In the genomic region with DNA sequence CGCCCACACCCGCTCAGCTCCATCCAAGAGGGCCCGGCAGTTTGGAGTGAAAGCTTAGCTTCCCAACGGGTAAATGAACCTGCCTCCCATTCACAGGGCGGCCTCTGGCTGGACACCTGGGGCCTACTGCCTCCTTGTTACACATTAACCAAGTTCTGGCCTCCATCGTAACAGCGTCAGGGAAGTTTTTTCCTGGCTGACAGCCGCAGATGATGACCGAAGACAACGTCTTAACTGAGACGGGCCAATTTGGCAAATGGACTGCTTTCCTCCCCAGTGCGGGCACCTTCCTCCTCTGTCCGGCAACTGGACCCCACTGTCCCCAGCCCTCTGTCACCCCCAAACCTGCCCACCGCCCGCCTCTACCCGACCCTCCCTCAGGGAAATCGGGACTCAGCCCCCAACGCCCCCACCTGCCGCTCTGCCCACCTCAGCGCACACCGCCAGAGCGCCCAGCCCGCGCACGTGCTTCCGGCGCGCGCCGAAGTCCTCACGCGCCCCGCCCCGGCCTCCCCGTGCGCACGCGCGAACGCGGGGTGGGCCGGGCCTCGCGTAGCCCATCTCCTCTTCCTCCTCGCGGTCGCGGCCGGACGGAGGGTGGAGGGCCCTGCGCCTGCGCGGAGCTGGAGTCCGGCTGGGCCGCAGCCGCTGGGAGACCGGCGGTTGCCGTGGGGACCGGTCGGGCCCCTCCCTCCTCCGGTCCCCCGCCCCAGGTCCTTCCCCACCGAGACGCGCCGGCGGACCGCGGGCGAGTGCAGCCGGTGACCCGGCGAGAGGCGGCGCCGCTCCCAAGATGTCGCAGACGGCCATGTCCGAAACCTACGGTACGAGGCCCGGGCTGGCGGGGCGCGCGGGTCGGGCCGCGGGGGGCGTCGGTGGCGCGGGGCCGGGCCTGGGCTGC, we compare ENCODE assay signal across 1 cellular context.
A peak's percentile ranks its signal among the peaks of the same experiment; 100 is the strongest.
TF ChIP-seq lines count a peak whose summit lies in the region.

A gene with protein sequence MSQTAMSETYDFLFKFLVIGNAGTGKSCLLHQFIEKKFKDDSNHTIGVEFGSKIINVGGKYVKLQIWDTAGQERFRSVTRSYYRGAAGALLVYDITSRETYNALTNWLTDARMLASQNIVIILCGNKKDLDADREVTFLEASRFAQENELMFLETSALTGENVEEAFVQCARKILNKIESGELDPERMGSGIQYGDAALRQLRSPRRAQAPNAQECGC (plus strand): TSS at position 565 of the 901 bp plus-strand sequence. CDS start 229 bp downstream, at position 794.

TF ChIP-seq in K562, 482 proteins besides CTCF, POLR2A, EP300 and RAD21 (continued from another document and continues in another):
- TF ChIP-seq, protein P1, sequence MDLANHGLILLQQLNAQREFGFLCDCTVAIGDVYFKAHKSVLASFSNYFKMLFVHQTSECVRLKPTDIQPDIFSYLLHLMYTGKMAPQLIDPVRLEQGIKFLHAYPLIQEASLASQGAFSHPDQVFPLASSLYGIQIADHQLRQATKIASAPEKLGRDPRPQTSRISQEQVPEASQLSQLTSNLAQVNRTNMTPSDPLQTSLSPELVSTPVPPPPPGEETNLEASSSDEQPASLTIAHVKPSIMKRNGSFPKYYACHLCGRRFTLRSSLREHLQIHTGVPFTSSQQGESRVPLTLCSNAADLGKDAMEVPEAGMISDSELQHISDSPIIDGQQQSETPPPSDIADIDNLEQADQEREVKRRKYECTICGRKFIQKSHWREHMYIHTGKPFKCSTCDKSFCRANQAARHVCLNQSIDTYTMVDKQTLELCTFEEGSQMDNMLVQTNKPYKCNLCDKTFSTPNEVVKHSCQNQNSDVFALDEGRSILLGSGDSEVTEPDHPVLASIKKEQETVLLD (IDR thresholded peaks at IDR 0.05), result peak; percentile 69; the same call in 1 of the 2 replicates
- TF ChIP-seq NFRKB (IDR thresholded peaks at IDR 0.05; ENCODE audit: low read depth) (no peak), HEY1 (CRISPR knock-in tag; IDR thresholded peaks at IDR 0.05; ENCODE audit: borderline replicate concordance) (no peak), SREBF1 (IDR thresholded peaks at IDR 0.05; ENCODE audit: borderline replicate concordance, low read depth, low read length) (no peak), ZKSCAN1 (IDR thresholded peaks at IDR 0.05; ENCODE audit: low read depth, low read length) (no peak), CTBP1 (IDR thresholded peaks at IDR 0.05; ENCODE audit: borderline replicate concordance) (peak; percentile 86), RBM34 (IDR thresholded peaks at IDR 0.05; ENCODE audit: borderline replicate concordance, insufficient read depth, low read length) (no peak), HDAC2 (IDR thresholded peaks at IDR 0.05) (peak; percentile 57; the same call in 1 of the 2 replicates), XRCC5 (IDR thresholded peaks at IDR 0.05; ENCODE audit: low read depth, low read length) (no peak), ZNF699 (CRISPR knock-in tag; IDR thresholded peaks at IDR 0.05; ENCODE audit: insufficient replicate concordance) (no peak), TOE1 (IDR thresholded peaks at IDR 0.05; ENCODE audit: borderline replicate concordance) (peak; percentile 53; the same call in 1 of the 2 replicates), TOE1 (CRISPR knock-in tag; IDR thresholded peaks at IDR 0.05; ENCODE audit: borderline replicate concordance, low read depth) (no peak), CSDE1 (IDR thresholded peaks at IDR 0.05) (peak in 1 of 2 experiments; percentile 61; a peak in 1 of 4 replicates), SRSF3 (IDR thresholded peaks at IDR 0.05; ENCODE audit: insufficient read depth, low read length) (no peak), GABPB2 (CRISPR knock-in tag; conservative IDR thresholded peaks at IDR 0.05) (no peak), ZSCAN32 (CRISPR knock-in tag; IDR thresholded peaks at IDR 0.05) (no peak), MTA1 (IDR thresholded peaks at IDR 0.05; ENCODE audit: borderline replicate concordance) (no peak), ZFX (CRISPR knock-in tag; IDR thresholded peaks at IDR 0.05) (peak; percentile 86), POLR2G (IDR thresholded peaks at IDR 0.05; ENCODE audit: low read depth, low read length) (peak; percentile 95), PHB2 (IDR thresholded peaks at IDR 0.05; ENCODE audit: low read depth) (no peak), STAG1 (CRISPR knock-in tag; IDR thresholded peaks at IDR 0.05; ENCODE audit: borderline replicate concordance) (peak; percentile 36; the same call in 1 of the 2 replicates), PHF20 (IDR thresholded peaks at IDR 0.05; ENCODE audit: partially characterized antibody) (peak; percentile 95), ESRRB (CRISPR knock-in tag; IDR thresholded peaks at IDR 0.05; ENCODE audit: borderline replicate concordance) (no peak), ZNF282 (CRISPR knock-in tag; IDR thresholded peaks at IDR 0.05) (peak; percentile 85; the same call in 1 of the 2 replicates), NBN (IDR thresholded peaks at IDR 0.05; ENCODE audit: low read depth) (no peak), ZNF551 (CRISPR knock-in tag; IDR thresholded peaks at IDR 0.05) (no peak), STAT5B (CRISPR knock-in tag; IDR thresholded peaks at IDR 0.05) (no peak), PRMT5 (CRISPR knock-in tag; IDR thresholded peaks at IDR 0.05) (no peak), SIRT6 (IDR thresholded peaks at IDR 0.05; ENCODE audit: low read depth, low read length) (no peak), MBD2 (IDR thresholded peaks at IDR 0.05; ENCODE audit: borderline replicate concordance, low read depth) (peak; percentile 41; the same call in 1 of the 2 replicates), KLF1 (tag; IDR thresholded peaks at IDR 0.05) (peak; percentile 38; the same call in 1 of the 2 replicates), PPARD (CRISPR knock-in tag; IDR thresholded peaks at IDR 0.05) (no peak), SMAD2 (IDR thresholded peaks at IDR 0.05; ENCODE audit: low read depth, low read length) (no peak)
- TF ChIP-seq, protein P2, sequence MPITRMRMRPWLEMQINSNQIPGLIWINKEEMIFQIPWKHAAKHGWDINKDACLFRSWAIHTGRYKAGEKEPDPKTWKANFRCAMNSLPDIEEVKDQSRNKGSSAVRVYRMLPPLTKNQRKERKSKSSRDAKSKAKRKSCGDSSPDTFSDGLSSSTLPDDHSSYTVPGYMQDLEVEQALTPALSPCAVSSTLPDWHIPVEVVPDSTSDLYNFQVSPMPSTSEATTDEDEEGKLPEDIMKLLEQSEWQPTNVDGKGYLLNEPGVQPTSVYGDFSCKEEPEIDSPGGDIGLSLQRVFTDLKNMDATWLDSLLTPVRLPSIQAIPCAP (CRISPR knock-in tag; IDR thresholded peaks at IDR 0.05; ENCODE audit: borderline replicate concordance), result no peak
- TF ChIP-seq, protein P3, sequence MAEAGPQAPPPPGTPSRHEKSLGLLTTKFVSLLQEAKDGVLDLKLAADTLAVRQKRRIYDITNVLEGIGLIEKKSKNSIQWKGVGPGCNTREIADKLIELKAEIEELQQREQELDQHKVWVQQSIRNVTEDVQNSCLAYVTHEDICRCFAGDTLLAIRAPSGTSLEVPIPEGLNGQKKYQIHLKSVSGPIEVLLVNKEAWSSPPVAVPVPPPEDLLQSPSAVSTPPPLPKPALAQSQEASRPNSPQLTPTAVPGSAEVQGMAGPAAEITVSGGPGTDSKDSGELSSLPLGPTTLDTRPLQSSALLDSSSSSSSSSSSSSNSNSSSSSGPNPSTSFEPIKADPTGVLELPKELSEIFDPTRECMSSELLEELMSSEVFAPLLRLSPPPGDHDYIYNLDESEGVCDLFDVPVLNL (CRISPR knock-in tag; IDR thresholded peaks at IDR 0.05; ENCODE audit: low read depth), result no peak
- TF ChIP-seq, protein P4, sequence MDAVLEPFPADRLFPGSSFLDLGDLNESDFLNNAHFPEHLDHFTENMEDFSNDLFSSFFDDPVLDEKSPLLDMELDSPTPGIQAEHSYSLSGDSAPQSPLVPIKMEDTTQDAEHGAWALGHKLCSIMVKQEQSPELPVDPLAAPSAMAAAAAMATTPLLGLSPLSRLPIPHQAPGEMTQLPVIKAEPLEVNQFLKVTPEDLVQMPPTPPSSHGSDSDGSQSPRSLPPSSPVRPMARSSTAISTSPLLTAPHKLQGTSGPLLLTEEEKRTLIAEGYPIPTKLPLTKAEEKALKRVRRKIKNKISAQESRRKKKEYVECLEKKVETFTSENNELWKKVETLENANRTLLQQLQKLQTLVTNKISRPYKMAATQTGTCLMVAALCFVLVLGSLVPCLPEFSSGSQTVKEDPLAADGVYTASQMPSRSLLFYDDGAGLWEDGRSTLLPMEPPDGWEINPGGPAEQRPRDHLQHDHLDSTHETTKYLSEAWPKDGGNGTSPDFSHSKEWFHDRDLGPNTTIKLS (IDR thresholded peaks at IDR 0.05; ENCODE audit: borderline replicate concordance, low read depth), result peak; percentile 77
- TF ChIP-seq, protein P5, sequence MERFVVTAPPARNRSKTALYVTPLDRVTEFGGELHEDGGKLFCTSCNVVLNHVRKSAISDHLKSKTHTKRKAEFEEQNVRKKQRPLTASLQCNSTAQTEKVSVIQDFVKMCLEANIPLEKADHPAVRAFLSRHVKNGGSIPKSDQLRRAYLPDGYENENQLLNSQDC (CRISPR knock-in tag; IDR thresholded peaks at IDR 0.05), result no peak
- TF ChIP-seq, protein P6, sequence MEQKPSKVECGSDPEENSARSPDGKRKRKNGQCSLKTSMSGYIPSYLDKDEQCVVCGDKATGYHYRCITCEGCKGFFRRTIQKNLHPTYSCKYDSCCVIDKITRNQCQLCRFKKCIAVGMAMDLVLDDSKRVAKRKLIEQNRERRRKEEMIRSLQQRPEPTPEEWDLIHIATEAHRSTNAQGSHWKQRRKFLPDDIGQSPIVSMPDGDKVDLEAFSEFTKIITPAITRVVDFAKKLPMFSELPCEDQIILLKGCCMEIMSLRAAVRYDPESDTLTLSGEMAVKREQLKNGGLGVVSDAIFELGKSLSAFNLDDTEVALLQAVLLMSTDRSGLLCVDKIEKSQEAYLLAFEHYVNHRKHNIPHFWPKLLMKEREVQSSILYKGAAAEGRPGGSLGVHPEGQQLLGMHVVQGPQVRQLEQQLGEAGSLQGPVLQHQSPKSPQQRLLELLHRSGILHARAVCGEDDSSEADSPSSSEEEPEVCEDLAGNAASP (IDR thresholded peaks at IDR 0.05), result no peak
- TF ChIP-seq, protein P7, sequence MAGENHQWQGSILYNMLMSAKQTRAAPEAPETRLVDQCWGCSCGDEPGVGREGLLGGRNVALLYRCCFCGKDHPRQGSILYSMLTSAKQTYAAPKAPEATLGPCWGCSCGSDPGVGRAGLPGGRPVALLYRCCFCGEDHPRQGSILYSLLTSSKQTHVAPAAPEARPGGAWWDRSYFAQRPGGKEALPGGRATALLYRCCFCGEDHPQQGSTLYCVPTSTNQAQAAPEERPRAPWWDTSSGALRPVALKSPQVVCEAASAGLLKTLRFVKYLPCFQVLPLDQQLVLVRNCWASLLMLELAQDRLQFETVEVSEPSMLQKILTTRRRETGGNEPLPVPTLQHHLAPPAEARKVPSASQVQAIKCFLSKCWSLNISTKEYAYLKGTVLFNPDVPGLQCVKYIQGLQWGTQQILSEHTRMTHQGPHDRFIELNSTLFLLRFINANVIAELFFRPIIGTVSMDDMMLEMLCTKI (IDR thresholded peaks at IDR 0.05; ENCODE audit: partially characterized antibody), result no peak
- TF ChIP-seq, protein P8, sequence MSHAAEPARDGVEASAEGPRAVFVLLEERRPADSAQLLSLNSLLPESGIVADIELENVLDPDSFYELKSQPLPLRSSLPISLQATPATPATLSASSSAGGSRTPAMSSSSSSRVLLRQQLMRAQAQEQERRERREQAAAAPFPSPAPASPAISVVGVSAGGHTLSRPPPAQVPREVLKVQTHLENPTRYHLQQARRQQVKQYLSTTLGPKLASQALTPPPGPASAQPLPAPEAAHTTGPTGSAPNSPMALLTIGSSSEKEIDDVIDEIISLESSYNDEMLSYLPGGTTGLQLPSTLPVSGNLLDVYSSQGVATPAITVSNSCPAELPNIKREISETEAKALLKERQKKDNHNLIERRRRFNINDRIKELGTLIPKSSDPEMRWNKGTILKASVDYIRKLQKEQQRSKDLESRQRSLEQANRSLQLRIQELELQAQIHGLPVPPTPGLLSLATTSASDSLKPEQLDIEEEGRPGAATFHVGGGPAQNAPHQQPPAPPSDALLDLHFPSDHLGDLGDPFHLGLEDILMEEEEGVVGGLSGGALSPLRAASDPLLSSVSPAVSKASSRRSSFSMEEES (CRISPR knock-in tag; IDR thresholded peaks at IDR 0.05), result no peak
- TF ChIP-seq, protein P9, sequence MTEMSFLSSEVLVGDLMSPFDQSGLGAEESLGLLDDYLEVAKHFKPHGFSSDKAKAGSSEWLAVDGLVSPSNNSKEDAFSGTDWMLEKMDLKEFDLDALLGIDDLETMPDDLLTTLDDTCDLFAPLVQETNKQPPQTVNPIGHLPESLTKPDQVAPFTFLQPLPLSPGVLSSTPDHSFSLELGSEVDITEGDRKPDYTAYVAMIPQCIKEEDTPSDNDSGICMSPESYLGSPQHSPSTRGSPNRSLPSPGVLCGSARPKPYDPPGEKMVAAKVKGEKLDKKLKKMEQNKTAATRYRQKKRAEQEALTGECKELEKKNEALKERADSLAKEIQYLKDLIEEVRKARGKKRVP (CRISPR knock-in tag; IDR thresholded peaks at IDR 0.05), result peak; percentile 43; the same call in 1 of the 2 replicates
- TF ChIP-seq, protein P10, sequence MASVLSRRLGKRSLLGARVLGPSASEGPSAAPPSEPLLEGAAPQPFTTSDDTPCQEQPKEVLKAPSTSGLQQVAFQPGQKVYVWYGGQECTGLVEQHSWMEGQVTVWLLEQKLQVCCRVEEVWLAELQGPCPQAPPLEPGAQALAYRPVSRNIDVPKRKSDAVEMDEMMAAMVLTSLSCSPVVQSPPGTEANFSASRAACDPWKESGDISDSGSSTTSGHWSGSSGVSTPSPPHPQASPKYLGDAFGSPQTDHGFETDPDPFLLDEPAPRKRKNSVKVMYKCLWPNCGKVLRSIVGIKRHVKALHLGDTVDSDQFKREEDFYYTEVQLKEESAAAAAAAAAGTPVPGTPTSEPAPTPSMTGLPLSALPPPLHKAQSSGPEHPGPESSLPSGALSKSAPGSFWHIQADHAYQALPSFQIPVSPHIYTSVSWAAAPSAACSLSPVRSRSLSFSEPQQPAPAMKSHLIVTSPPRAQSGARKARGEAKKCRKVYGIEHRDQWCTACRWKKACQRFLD (CRISPR knock-in tag; IDR thresholded peaks at IDR 0.05), result peak; percentile 91
- TF ChIP-seq, protein P11, sequence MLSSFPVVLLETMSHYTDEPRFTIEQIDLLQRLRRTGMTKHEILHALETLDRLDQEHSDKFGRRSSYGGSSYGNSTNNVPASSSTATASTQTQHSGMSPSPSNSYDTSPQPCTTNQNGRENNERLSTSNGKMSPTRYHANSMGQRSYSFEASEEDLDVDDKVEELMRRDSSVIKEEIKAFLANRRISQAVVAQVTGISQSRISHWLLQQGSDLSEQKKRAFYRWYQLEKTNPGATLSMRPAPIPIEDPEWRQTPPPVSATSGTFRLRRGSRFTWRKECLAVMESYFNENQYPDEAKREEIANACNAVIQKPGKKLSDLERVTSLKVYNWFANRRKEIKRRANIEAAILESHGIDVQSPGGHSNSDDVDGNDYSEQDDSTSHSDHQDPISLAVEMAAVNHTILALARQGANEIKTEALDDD (IDR thresholded peaks at IDR 0.05), result no peak
- TF ChIP-seq, protein P12, sequence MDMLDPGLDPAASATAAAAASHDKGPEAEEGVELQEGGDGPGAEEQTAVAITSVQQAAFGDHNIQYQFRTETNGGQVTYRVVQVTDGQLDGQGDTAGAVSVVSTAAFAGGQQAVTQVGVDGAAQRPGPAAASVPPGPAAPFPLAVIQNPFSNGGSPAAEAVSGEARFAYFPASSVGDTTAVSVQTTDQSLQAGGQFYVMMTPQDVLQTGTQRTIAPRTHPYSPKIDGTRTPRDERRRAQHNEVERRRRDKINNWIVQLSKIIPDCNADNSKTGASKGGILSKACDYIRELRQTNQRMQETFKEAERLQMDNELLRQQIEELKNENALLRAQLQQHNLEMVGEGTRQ (CRISPR knock-in tag; IDR thresholded peaks at IDR 0.05), result peak; percentile 48; the same call in 1 of the 2 replicates
